ENCODE assay signal across 3 cellular contexts in genomic region chr7:116707289-116707688, GRCh38.
TF ChIP-seq lines count a peak whose summit lies in the region.

No MANE protein-coding gene starts in this region.

TF ChIP-seq in A549, 52 proteins besides CTCF, POLR2A, EP300 and RAD21:
- TF ChIP-seq FOSL2 (IDR thresholded peaks at IDR 0.05) (no peak), FOSL2 (CRISPR knock-in tag; IDR thresholded peaks at IDR 0.05) (no peak), CEBPB (IDR thresholded peaks at IDR 0.05) (no peak), MAFK (IDR thresholded peaks at IDR 0.05; ENCODE audit: partially characterized antibody) (peak; percentile 98), KDM1A (IDR thresholded peaks at IDR 0.05; ENCODE audit: low read depth) (no peak), NFE2L2 (conservative IDR thresholded peaks at IDR 0.05; ENCODE audit: low read length) (peak; percentile 76), RFX5 (IDR thresholded peaks at IDR 0.05) (no peak)

TF ChIP-seq in IMR-90, 13 proteins besides CTCF, POLR2A, EP300 and RAD21:
- TF ChIP-seq NFE2L2 (IDR thresholded peaks at IDR 0.05; ENCODE audit: low read depth, low read length) = peak; percentile 77
- no peak for TF ChIP-seq MAZ (IDR thresholded peaks at IDR 0.05; ENCODE audit: borderline replicate concordance, low read depth, low read length)
- no peak for TF ChIP-seq SMC3 (IDR thresholded peaks at IDR 0.05; ENCODE audit: low read depth, low read length)
- TF ChIP-seq MAFK (IDR thresholded peaks at IDR 0.05; ENCODE audit: low read depth, low read length) = peak; percentile 96
- TF ChIP-seq CHD1 (IDR thresholded peaks at IDR 0.05; ENCODE audit: low read depth, low read length) = no peak

TF ChIP-seq in GM12891, 5 proteins besides CTCF, POLR2A, EP300 and RAD21:
- no peak for TF ChIP-seq POU2F2 (IDR thresholded peaks at IDR 0.05; ENCODE audit: low read depth, low read length)
